In the genomic region with DNA sequence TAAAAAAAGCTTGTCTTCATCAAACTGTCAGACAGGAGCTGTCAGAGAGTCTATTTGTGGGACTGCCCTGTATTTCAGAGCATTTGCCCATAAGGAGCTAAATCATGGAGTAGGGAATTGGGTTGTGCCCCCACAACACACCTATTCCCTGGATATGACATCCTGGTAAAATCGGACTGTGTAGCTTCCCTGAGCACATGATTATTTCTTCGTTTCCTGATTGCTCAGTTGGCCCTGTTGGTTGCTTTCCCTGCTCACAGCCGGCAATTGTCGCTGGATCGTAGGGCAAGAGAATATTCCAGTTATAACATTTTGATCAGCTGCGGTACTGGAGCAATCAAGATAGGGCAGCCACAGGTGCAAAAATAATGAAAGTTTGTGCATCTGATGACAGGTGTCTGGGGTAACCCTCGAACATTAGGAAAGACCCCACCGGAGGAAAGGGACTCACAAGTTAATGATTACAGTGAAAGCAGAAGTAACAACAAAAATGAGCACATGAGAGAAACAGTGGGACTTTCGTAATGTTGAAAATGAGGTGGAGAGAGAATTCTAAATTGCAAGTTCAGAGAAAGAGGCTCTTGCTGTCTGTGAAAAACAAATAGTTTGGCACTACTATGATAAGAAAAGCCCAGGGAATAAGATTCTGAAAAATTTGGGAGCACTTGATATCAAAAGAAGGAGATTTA, we compare ENCODE assay signal across 11 cellular contexts. TPM values are rescaled to one million over a fixed set of nuclear protein-coding genes. Genes with fewer than 3 reads are reported as not detected.
DNase-seq lines count a peak whose midpoint lies in the region; ATAC-seq and TF ChIP-seq lines count a peak whose summit lies in the region.
"Had no signal": no experiment of that assay in that cellular context is flagged by ENCODE, and none has a peak within 500 bp of the region (broad histone marks: within the 10 kb centered on the region; RNA-seq: fewer than 3 reads in every experiment).

No MANE protein-coding gene starts in this region.

- 0 out of 2 replicates have a peak, but pooled peaks cover 3% of the 10 kb centered on the region for H3K27me3 ChIP-seq in OCI-LY3 (ENCODE audit: low read depth, low read length)

- peak overlapping the region; percentile 80 for H3K4me2 ChIP-seq in OCI-LY3 (ENCODE audit: low read length)

- H3K27me3 Mint-ChIP-seq in nephron progenitor cell (ENCODE audit: low read depth, poor library complexity) = peaks cover 11% of the 10 kb centered on the region
- H3K27me3 Mint-ChIP-seq in activated T-helper 1 cell treated with anti-CD3 and anti-CD28 coated beads, Interleukin-12 subunit alpha, Interleukin-12 subunit beta, Interleukin-2, Interleukin-4 antibody, amounts not matched to agents 30 ng/mL and 10 ng/mL and 1 ng/mL, durations not matched to agents 14 hours and 24 hours and 36 hours (ENCODE audit: insufficient read depth) = peaks cover 2% of the 10 kb centered on the region

- H3K27ac Mint-ChIP-seq in nephron progenitor cell = peak overlapping the region; percentile 91
- no peak overlapping the region for H3K27ac Mint-ChIP-seq in activated T-helper 1 cell treated with anti-CD3 and anti-CD28 coated beads, Interleukin-12 subunit alpha, Interleukin-12 subunit beta, Interleukin-2, Interleukin-4 antibody, amounts not matched to agents 30 ng/mL and 10 ng/mL and 1 ng/mL, durations not matched to agents 14 hours and 24 hours and 36 hours

- H3K9me3 ChIP-seq in OCI-LY3 (ENCODE audit: insufficient read depth, low read length) = no peaks in the 10 kb centered on the region

- H2AFZ ChIP-seq in OCI-LY3 (ENCODE audit: low read depth, low read length) = peak overlapping the region; percentile 14; the same call in 1 of the 2 replicates

- H3K4me1 ChIP-seq in OCI-LY3 (ENCODE audit: low read length) = peaks cover 26% of the 10 kb centered on the region

- H3K36me3 Mint-ChIP-seq in nephron progenitor cell (ENCODE audit: low read depth) = no peaks in the 10 kb centered on the region
- no peaks in the 10 kb centered on the region for H3K36me3 Mint-ChIP-seq in activated T-helper 1 cell treated with anti-CD3 and anti-CD28 coated beads, Interleukin-12 subunit alpha, Interleukin-12 subunit beta, Interleukin-2, Interleukin-4 antibody, amounts not matched to agents 30 ng/mL and 10 ng/mL and 1 ng/mL, durations not matched to agents 14 hours and 24 hours and 36 hours (ENCODE audit: low read depth)

- H3K4me3 Mint-ChIP-seq in nephron progenitor cell = no peak overlapping the region
- no peak overlapping the region for H3K4me3 Mint-ChIP-seq in activated T-helper 1 cell treated with anti-CD3 and anti-CD28 coated beads, Interleukin-12 subunit alpha, Interleukin-12 subunit beta, Interleukin-2, Interleukin-4 antibody, amounts not matched to agents 30 ng/mL and 10 ng/mL and 1 ng/mL, durations not matched to agents 14 hours and 24 hours and 36 hours

- peak overlapping the region; percentile 67 for H3K4me3 ChIP-seq in OCI-LY3 (ENCODE audit: low read length)

- H3K27ac ChIP-seq in OCI-LY3 (ENCODE audit: low read length) = peak overlapping the region; percentile 53

- H4K20me1 ChIP-seq in OCI-LY3 (ENCODE audit: insufficient read depth, low read length) = no peaks in the 10 kb centered on the region

- no peak for DNase-seq in nephron progenitor cell
- no peak for DNase-seq in stimulated activated CD4-positive, alpha-beta T cell treated with anti-CD3 and anti-CD28 coated beads, Interleukin-4, amount 100 ng/mL, for 24 hours
- no peak for DNase-seq in stimulated activated CD4-positive, alpha-beta T cell treated with anti-CD3 and anti-CD28 coated beads, Interleukin-4, amount 100 ng/mL, for 4 hours
- no peak for DNase-seq in activated T-helper 1 cell treated with anti-CD3 and anti-CD28 coated beads, Interleukin-12 subunit alpha, Interleukin-12 subunit beta, Interleukin-2, Interleukin-4 antibody, amounts not matched to agents 30 ng/mL and 10 ng/mL and 1 ng/mL, durations not matched to agents 14 hours and 24 hours and 36 hours (ENCODE audit: low spot score)
- DNase-seq: activated CD4-positive, alpha-beta T cell treated with anti-CD3 and anti-CD28 coated beads, Interleukin-2, amount 50 U/mL, for 1 hour; NCI-H774 had no signal

- H3K4me1 Mint-ChIP-seq in nephron progenitor cell = peaks cover 41% of the 10 kb centered on the region
- no peaks in the 10 kb centered on the region for H3K4me1 Mint-ChIP-seq in activated T-helper 1 cell treated with anti-CD3 and anti-CD28 coated beads, Interleukin-12 subunit alpha, Interleukin-12 subunit beta, Interleukin-2, Interleukin-4 antibody, amounts not matched to agents 30 ng/mL and 10 ng/mL and 1 ng/mL, durations not matched to agents 14 hours and 24 hours and 36 hours (ENCODE audit: low read depth)

- H3K79me2 ChIP-seq in OCI-LY3 (ENCODE audit: low read length) = no peaks in the 10 kb centered on the region

- intact Hi-C loops in activated T-helper 1 cell treated with anti-CD3 and anti-CD28 coated beads, Interleukin-12 subunit alpha, Interleukin-12 subunit beta, Interleukin-2, Interleukin-4 antibody, amounts not matched to agents 30 ng/mL and 10 ng/mL and 1 ng/mL, durations not matched to agents 14 hours and 24 hours and 36 hours (cut with micrococcal nuclease) = no loop called here

- no peaks in the 10 kb centered on the region for H3K9me3 Mint-ChIP-seq in nephron progenitor cell
- H3K9me3 Mint-ChIP-seq in activated T-helper 1 cell treated with anti-CD3 and anti-CD28 coated beads, Interleukin-12 subunit alpha, Interleukin-12 subunit beta, Interleukin-2, Interleukin-4 antibody, amounts not matched to agents 30 ng/mL and 10 ng/mL and 1 ng/mL, durations not matched to agents 14 hours and 24 hours and 36 hours = no peaks in the 10 kb centered on the region

- ATAC-seq in GM19023 (IDR thresholded peaks at IDR 0.05; ENCODE audit: unreplicated experiment) (peak; percentile 73), HG02678 (IDR thresholded peaks at IDR 0.05; ENCODE audit: unreplicated experiment) (peak; percentile 76), HG03457 (IDR thresholded peaks at IDR 0.05; ENCODE audit: unreplicated experiment) (no peak)

- peak overlapping the region; percentile 8; the same call in 1 of the 2 replicates for H3K9ac ChIP-seq in OCI-LY3 (ENCODE audit: low read length)

- H3K36me3 ChIP-seq in OCI-LY3 (replicated peaks; ENCODE audit: low read depth, low read length) = no peaks in the 10 kb centered on the region

- TF ChIP-seq CTCF in OCI-LY3 (IDR thresholded peaks at IDR 0.05; ENCODE audit: low read depth, low read length) (no peak), nephron progenitor cell (IDR thresholded peaks at IDR 0.05) (no peak)

RNA-seq across cellular contexts. Expression of gene MAB21L3, which starts 0.5 kb away (rescaled TPM):
- total RNA-seq in activated T-helper 1 cell treated with anti-CD3 and anti-CD28 coated beads, Interleukin-12 subunit alpha, Interleukin-12 subunit beta, Interleukin-2, Interleukin-4 antibody, amounts not matched to agents 30 ng/mL and 10 ng/mL and 1 ng/mL, durations not matched to agents 14 hours and 24 hours and 36 hours = not detected in 2 replicates
- total RNA-seq: posterior vena cava had no signal
